16 cellular contexts compared by ENCODE assay signal in the genomic region with DNA sequence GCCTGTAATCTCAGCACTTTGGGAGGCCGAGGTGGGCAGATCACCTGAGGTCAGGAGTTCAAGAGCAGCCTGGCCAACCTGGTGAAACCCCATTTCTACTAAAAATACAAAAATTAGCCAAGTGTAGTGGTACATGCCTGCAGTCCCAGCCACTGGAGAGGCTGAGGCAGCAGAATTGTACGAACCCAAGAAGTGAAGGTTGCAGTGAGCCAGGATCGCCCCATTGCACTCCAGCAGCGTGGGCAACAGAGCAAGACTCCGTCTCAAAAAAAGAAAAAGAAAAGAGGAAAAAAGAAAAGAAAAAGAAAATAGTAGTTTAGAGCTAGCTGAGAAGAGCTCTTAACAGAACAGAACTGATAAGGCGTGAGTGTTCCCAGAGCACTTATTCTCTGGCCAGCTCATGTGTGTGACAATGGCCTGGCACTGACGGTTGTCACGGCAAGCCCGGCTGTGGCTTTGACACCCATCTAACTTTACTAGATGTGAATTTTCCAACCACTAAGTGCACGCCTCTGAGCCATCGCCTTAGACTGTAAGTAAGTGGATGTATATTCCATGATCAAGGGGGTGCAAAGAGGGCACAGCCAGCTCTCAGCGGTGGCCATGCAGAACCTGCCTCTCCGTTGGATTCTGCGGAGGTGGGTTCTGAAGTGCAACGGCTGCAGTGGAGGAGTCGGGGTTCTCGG.
DNase-seq lines count a peak whose midpoint lies in the region; ATAC-seq and TF ChIP-seq lines count a peak whose summit lies in the region.
"Had no signal": no experiment of that assay in that cellular context is flagged by ENCODE, and none has a peak within 500 bp of the region (broad histone marks: within the 10 kb centered on the region; RNA-seq: fewer than 3 reads in every experiment).

No MANE protein-coding gene starts in this region.

- TF ChIP-seq CTCF in heart left ventricle (IDR thresholded peaks at IDR 0.05) (no peak), natural killer cell (IDR thresholded peaks at IDR 0.05) (no peak), upper lobe of right lung (IDR thresholded peaks at IDR 0.05) (no peak), gastrocnemius medialis (IDR thresholded peaks at IDR 0.05 in 4 of 5, conservative IDR thresholded peaks at IDR 0.05 in 1 of 5) (no peak)

- H3K27ac Mint-ChIP-seq in natural killer cell = peak overlapping the region; percentile 73 to 79
- H3K27ac Mint-ChIP-seq: GM23338 had no signal

- 67 to 75% (median 74%) methylated on average over 17 of the region's 17 CpGs for WGBS in heart left ventricle, 4 donors

- H3K4me3 ChIP-seq in heart left ventricle = no peak overlapping the region
- H3K4me3 ChIP-seq in upper lobe of right lung = no peak overlapping the region
- no peak overlapping the region for H3K4me3 ChIP-seq in gastrocnemius medialis
- H3K4me3 ChIP-seq: BLaER1, GM23338 had no signal

- ATAC-seq in heart left ventricle (peak; percentile 90 to 96 (median 92)), natural killer cell (peak; percentile 80 to 95 (median 87)), upper lobe of right lung (peak; percentile 76), gastrocnemius medialis (no peak), sciatic nerve (no peak)
- ATAC-seq: GM23338 had no signal

- no peaks in the 10 kb centered on the region for H3K36me3 Mint-ChIP-seq in natural killer cell

- no peaks in the 10 kb centered on the region for H3K27me3 Mint-ChIP-seq in natural killer cell (ENCODE audit: low read depth in 2 of 2)

- H3K9me3 ChIP-seq in heart left ventricle = no peaks in the 10 kb centered on the region
- no peaks in the 10 kb centered on the region for H3K9me3 ChIP-seq in upper lobe of right lung
- no peaks in the 10 kb centered on the region for H3K9me3 ChIP-seq in gastrocnemius medialis

- H3K4me3 Mint-ChIP-seq in natural killer cell = peak overlapping the region; percentile 81
- H3K4me3 Mint-ChIP-seq: GM23338 had no signal

- TF ChIP-seq POLR2A in heart left ventricle (IDR thresholded peaks at IDR 0.05) (no peak), gastrocnemius medialis (IDR thresholded peaks at IDR 0.05) (no peak)

- H3K4me1 Mint-ChIP-seq in natural killer cell = peaks cover 69 to 83% of the 10 kb centered on the region in 2 donors

- H3K4me1 ChIP-seq in heart left ventricle (peaks cover 0 to 39% (median 19%) of the 10 kb centered on the region in 12 donors), upper lobe of right lung (peaks cover 18% of the 10 kb centered on the region), gastrocnemius medialis (peaks cover 15 to 31% of the 10 kb centered on the region in 2 donors)

- intact Hi-C loops in heart left ventricle (cut with DNase I) = loop anchor here in 2 of 10 donors (5.0 to 10.0 kb wide), 2 partner anchors 77 to 80 kb away; partner anchors contain the start of gene ZNF516 (in 1 of the 2)
- intact Hi-C loops in natural killer cell (cut with micrococcal nuclease) = loop anchor here (2.0 to 5.0 kb wide), 2 partner anchors 37 to 78 kb away; no protein-coding TSS in a partner anchor
- intact Hi-C loops in upper lobe of right lung (cut with DNase I) = no loop called here
- intact Hi-C loops in gastrocnemius medialis (cut with DNase I; ENCODE audit: low total_unique reads) = no loop called here
- intact Hi-C loops in sciatic nerve (cut with DNase I) = no loop called here

- no peak overlapping the region for H3K27ac ChIP-seq in heart left ventricle
- H3K27ac ChIP-seq in upper lobe of right lung = no peak overlapping the region
- no peak overlapping the region for H3K27ac ChIP-seq in gastrocnemius medialis
- H3K27ac ChIP-seq: BLaER1 had no signal

- DNase-seq in activated CD8-positive, alpha-beta memory T cell treated with anti-CD3 and anti-CD28 coated beads for 24 hours = peak; percentile 53
- no peak for DNase-seq in activated CD8-positive, alpha-beta memory T cell treated with anti-CD3 and anti-CD28 coated beads, Interleukin-2, amount 50 U/mL, for 4 hours
- peak in 3 of 5 donors; percentile 46 to 70 (median 63) for DNase-seq in heart left ventricle
- peak; percentile 52 for DNase-seq in natural killer cell
- DNase-seq in upper lobe of right lung = no peak
- DNase-seq in gastrocnemius medialis = no peak
- no peak for DNase-seq in sciatic nerve (ENCODE audit: low spot score)
- DNase-seq in iPS-NIHi7 (ENCODE audit: extremely low spot score) = no peak
- DNase-seq: 8988T, DMS153, EL, NCI-H1436, NCI-H2029 treated with DMSO at 0.1 percent for 48 hours, NCI-H510A treated with DMSO at 0.1 percent for 48 hours had no signal

- in situ Hi-C loops in gastrocnemius medialis (cut with MboI; ENCODE audit: low sequenced_read_pairs in 4 of 4) = no loop called here

- H3K27me3 ChIP-seq in heart left ventricle (no peaks in the 10 kb centered on the region), upper lobe of right lung (no peaks in the 10 kb centered on the region), gastrocnemius medialis (no peaks in the 10 kb centered on the region)
- H3K27me3 ChIP-seq: BLaER1 had no signal

- H3K9me3 Mint-ChIP-seq in natural killer cell = no peaks in the 10 kb centered on the region
- H3K9me3 Mint-ChIP-seq: GM23338 had no signal

- H3K36me3 ChIP-seq in heart left ventricle (no peaks in the 10 kb centered on the region), upper lobe of right lung (no peaks in the 10 kb centered on the region), gastrocnemius medialis (no peaks in the 10 kb centered on the region)

Comparison
In these comparisons a context has a peak if more than half of its experiments do, and no peak if none do; other contexts are left out.
1. DNase-seq: peak in activated CD8-positive, alpha-beta memory T cell treated with anti-CD3 and anti-CD28 coated beads for 24 hours (single experiment), heart left ventricle (3 of 5) and natural killer cell (single experiment); none in activated CD8-positive, alpha-beta memory T cell treated with anti-CD3 and anti-CD28 coated beads, Interleukin-2, amount 50 U/mL, for 4 hours (single experiment), upper lobe of right lung (single experiment), gastrocnemius medialis (0 of 2), sciatic nerve (single experiment) and iPS-NIHi7 (single experiment).
2. ATAC-seq: peak in heart left ventricle (4 of 4), natural killer cell (3 of 3) and upper lobe of right lung (single experiment); none in gastrocnemius medialis (0 of 2) and sciatic nerve (single experiment).